29 cellular contexts compared by ENCODE assay signal in the genomic region with DNA sequence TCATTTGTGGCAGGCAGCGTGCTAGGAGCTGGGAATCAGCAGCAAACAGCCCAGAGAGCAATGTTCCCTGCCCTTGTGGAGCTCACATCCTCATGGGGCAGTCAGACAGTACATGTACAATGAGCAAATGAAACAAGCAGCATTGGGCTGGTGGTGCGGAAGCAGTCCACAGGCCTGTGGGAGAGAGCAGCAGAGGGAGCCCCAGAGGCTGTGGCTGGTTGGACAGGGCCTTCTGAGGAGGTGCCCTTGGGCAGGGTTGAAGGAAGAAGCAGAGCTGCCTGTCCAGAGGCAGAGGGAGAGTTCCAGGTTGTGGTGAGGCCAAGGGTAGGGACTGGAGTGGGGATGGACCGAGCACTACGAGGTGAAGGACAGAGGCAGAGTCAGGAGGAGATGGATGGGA. TPM values are rescaled to one million over a fixed set of nuclear protein-coding genes. Genes with fewer than 3 reads are reported as not detected.
"Had no signal": no experiment of that assay in that cellular context is flagged by ENCODE, and none has a peak within 500 bp of the region (broad histone marks: within the 10 kb centered on the region; RNA-seq: fewer than 3 reads in every experiment).

No MANE protein-coding gene starts in this region.

- ATAC-seq: activated CD4-positive, alpha-beta T cell treated with anti-CD3 and anti-CD28 coated beads for 36 hours; activated T-helper 17 cell treated with anti-CD3 and anti-CD28 coated beads, Interleukin-2, amount 50 U/mL, for 72 hours had no signal

- DNase-seq: activated CD4-positive, alpha-beta memory T cell treated with anti-CD3 and anti-CD28 coated beads, Interleukin-2, amount 10 ng/mL, durations not matched to agents 7 days and 5 days; activated CD4-positive, alpha-beta T cell treated with anti-CD3 and anti-CD28 coated beads for 36 hours; activated CD4-positive, alpha-beta T cell treated with anti-CD3 and anti-CD28 coated beads, Interleukin-2, amount 50 U/mL, for 1 hour; activated gamma-delta T cell treated with Interleukin-2 at 50 U/mL for 16 hours; activated naive CD4-positive, alpha-beta T cell treated with anti-CD3 and anti-CD28 coated beads, Interleukin-2, amount 50 U/mL, for 16 hours; activated T-cell treated with anti-CD3 and anti-CD28 coated beads for 4 hours; activated T-cell treated with anti-CD3 and anti-CD28 coated beads, Interleukin-2, amount 50 U/mL, for 48 hours; aorta; caudate nucleus; NCI-H1092 treated with DMSO at 0.1 percent for 48 hours; NCI-H1417 treated with DMSO at 0.1 percent for 48 hours; NCI-H1694; NCI-H2029; NCI-H2107; NCI-H2171 treated with DMSO at 0.1 percent for 48 hours; NCI-H226; NCI-H526; NCI-H774; SHP77 treated with DMSO at 0.1 percent for 48 hours; T-helper 1 cell had no signal

- H3K4me2 ChIP-seq: KMS-11 had no signal

- H3K4me3 ChIP-seq: breast epithelium had no signal

- H3K9me3 ChIP-seq: breast epithelium had no signal

- H3K4me1 ChIP-seq: breast epithelium had no signal

- H3K27ac ChIP-seq: breast epithelium, KMS-11, VCaP had no signal

- H3K27ac Mint-ChIP-seq: activated CD4-positive, alpha-beta memory T cell treated with anti-CD3 and anti-CD28 coated beads, Interleukin-2, amount 10 ng/mL, durations not matched to agents 7 days and 5 days; activated CD4-positive, alpha-beta T cell treated with anti-CD3 and anti-CD28 coated beads for 36 hours; activated T-helper 17 cell treated with anti-CD3 and anti-CD28 coated beads, Interleukin-2, amount 50 U/mL, for 72 hours had no signal

- H3K9ac ChIP-seq: KMS-11 had no signal

- H3K9me3 Mint-ChIP-seq: activated CD4-positive, alpha-beta memory T cell treated with anti-CD3 and anti-CD28 coated beads, Interleukin-2, amount 10 ng/mL, durations not matched to agents 7 days and 5 days; activated T-helper 17 cell treated with anti-CD3 and anti-CD28 coated beads, Interleukin-2, amount 50 U/mL, for 72 hours had no signal

- H3K36me3 ChIP-seq: breast epithelium had no signal

RNA-seq across cellular contexts. Expression of gene SAGE1, which starts 57.8 kb away (rescaled TPM):
- total RNA-seq: activated CD4-positive, alpha-beta memory T cell treated with anti-CD3 and anti-CD28 coated beads, Interleukin-2, amount 10 ng/mL, durations not matched to agents 7 days and 5 days; activated CD4-positive, alpha-beta T cell treated with anti-CD3 and anti-CD28 coated beads for 36 hours; activated CD8-positive, alpha-beta memory T cell treated with anti-CD3 and anti-CD28 coated beads for 36 hours; activated T-helper 17 cell treated with anti-CD3 and anti-CD28 coated beads, Interleukin-2, amount 50 U/mL, for 72 hours; aorta; breast epithelium; chondrocyte; MCF 10A; NCI-H460; T-helper 2 cell treated with Interferon-gamma antibody and Interleukin-4, amounts not matched to agents 100 ng/mL and 5 ng/mL, for 36 hours had no signal
- polyA plus RNA-seq: aorta had no signal

RNA-seq across cellular contexts. Expression of gene CT45A10, which starts 58.0 kb away (rescaled TPM):
- total RNA-seq: activated CD4-positive, alpha-beta memory T cell treated with anti-CD3 and anti-CD28 coated beads, Interleukin-2, amount 10 ng/mL, durations not matched to agents 7 days and 5 days; activated CD4-positive, alpha-beta T cell treated with anti-CD3 and anti-CD28 coated beads for 36 hours; activated CD8-positive, alpha-beta memory T cell treated with anti-CD3 and anti-CD28 coated beads for 36 hours; activated T-helper 17 cell treated with anti-CD3 and anti-CD28 coated beads, Interleukin-2, amount 50 U/mL, for 72 hours; aorta; breast epithelium; chondrocyte; MCF 10A; NCI-H460; T-helper 2 cell treated with Interferon-gamma antibody and Interleukin-4, amounts not matched to agents 100 ng/mL and 5 ng/mL, for 36 hours had no signal
- polyA plus RNA-seq: aorta had no signal
